ENCODE assay signal across 8 cellular contexts in genomic region chr1:43358121-43358745, GRCh38.
DNase-seq lines count a peak whose midpoint lies in the region; ATAC-seq and TF ChIP-seq lines count a peak whose summit lies in the region.

No MANE protein-coding gene starts in this region.

- peak overlapping the region; percentile 87 for H3K27ac ChIP-seq in BLaER1
- H3K27ac ChIP-seq in RWPE2 (ENCODE audit: poor library complexity, severe bottlenecking): peak overlapping the region; percentile 78

- H3K4me2 ChIP-seq in BLaER1: peak overlapping the region; percentile 93

- peak; percentile 58 for TF ChIP-seq CTCF in RWPE2 (IDR thresholded peaks at IDR 0.05; ENCODE audit: poor library complexity, severe bottlenecking)

- H3K4me3 ChIP-seq in BLaER1: peak overlapping the region; percentile 82
- peak overlapping the region; percentile 70 for H3K4me3 ChIP-seq in RWPE2 (ENCODE audit: severe bottlenecking)

- DNase-seq in HuH-7.5 (ENCODE audit: low spot score): peak; percentile 47
- no peak for DNase-seq in RWPE2 (ENCODE audit: low spot score)
- peak; percentile 14 for DNase-seq in central memory CD4-positive, alpha-beta T cell
- peak; percentile 66 for DNase-seq in left kidney (ENCODE audit: low read depth, low spot score)
- peak; percentile 60 for DNase-seq in superior temporal gyrus (ENCODE audit: extremely low spot score)

- peaks cover 43% of the 10 kb centered on the region for H3K4me1 ChIP-seq in BLaER1
- peaks cover 19% of the 10 kb centered on the region for H3K4me1 ChIP-seq in RWPE2 (ENCODE audit: insufficient read depth, poor library complexity, severe bottlenecking)

- peaks cover 38% of the 10 kb centered on the region for H4K20me1 ChIP-seq in BLaER1

- H3K36me3 ChIP-seq in BLaER1 (peaks cover 37% of the 10 kb centered on the region), RWPE2 (ENCODE audit: low read depth) (peaks cover 39% of the 10 kb centered on the region)

- H3K9ac ChIP-seq in BLaER1: peak overlapping the region; percentile 94

- H3K9me3 ChIP-seq in BLaER1 (no peaks in the 10 kb centered on the region), RWPE2 (ENCODE audit: severe bottlenecking) (no peaks in the 10 kb centered on the region)

- H3K27me3 ChIP-seq in BLaER1 (no peaks in the 10 kb centered on the region), RWPE2 (ENCODE audit: insufficient read depth, poor library complexity, severe bottlenecking) (no peaks in the 10 kb centered on the region)

- ATAC-seq in GM18867 (IDR thresholded peaks at IDR 0.05; ENCODE audit: unreplicated experiment) (peak; percentile 14), RWPE2 (ENCODE audit: low read depth) (peak; percentile 15), HG03469 (IDR thresholded peaks at IDR 0.05; ENCODE audit: unreplicated experiment) (no peak)
